ENCODE assay signal across 8 cellular contexts in genomic region chr4:37685726-37686372, GRCh38. TPM values are rescaled to one million over a fixed set of nuclear protein-coding genes. Genes with fewer than 3 reads are reported as not detected.
DNase-seq lines count a peak whose midpoint lies in the region; ATAC-seq, FAIRE-seq and TF ChIP-seq lines count a peak whose summit lies in the region.

No MANE protein-coding gene starts in this region.

- no peaks in the 10 kb centered on the region for H3K9me3 ChIP-seq in Karpas-422 (ENCODE audit: low read length)
- no peaks in the 10 kb centered on the region for H3K9me3 ChIP-seq in endothelial cell of umbilical vein (replicated peaks; ENCODE audit: control insufficient read depth, insufficient read depth, low read length)
- H3K9me3 ChIP-seq in testis: no peaks in the 10 kb centered on the region

- TF ChIP-seq CTCF in GM12865 (IDR thresholded peaks at IDR 0.05; ENCODE audit: insufficient read depth, low read depth, low read length, missing control alignments) (no peak), endothelial cell of umbilical vein (IDR thresholded peaks at IDR 0.05; ENCODE audit: extremely low read depth in 1 of 2, insufficient read depth in 1 of 2, low read depth in 1 of 2, low read length in 2 of 2) (no peak), testis (IDR thresholded peaks at IDR 0.05) (no peak)

- H2AFZ ChIP-seq in Karpas-422 (ENCODE audit: low read length) (peak overlapping the region; percentile 80), endothelial cell of umbilical vein (ENCODE audit: low read depth, low read length) (peak overlapping the region; percentile 78)

- H3K9ac ChIP-seq in Karpas-422 (ENCODE audit: low read length) (peak overlapping the region; percentile 70), endothelial cell of umbilical vein (replicated peaks; ENCODE audit: extremely low read depth, insufficient read depth, low read length) (peak overlapping the region; percentile 93)

- WGBS in testis, 2 donors: 0 to 1% methylated on average over 24 to 49 of the region's 82 CpGs

- H3K4me1 Mint-ChIP-seq in activated CD8-positive, alpha-beta T cell treated with anti-CD3 and anti-CD28 coated beads, Interleukin-2, amount 10 ng/mL, durations not matched to agents 7 days and 5 days (ENCODE audit: low read depth): peaks cover 44% of the 10 kb centered on the region
- H3K4me1 Mint-ChIP-seq in naive B cell: peaks cover 23 to 34% (median 33%) of the 10 kb centered on the region in 3 donors

- H3K9me1 ChIP-seq in endothelial cell of umbilical vein (replicated peaks; ENCODE audit: control insufficient read depth, extremely low read depth, insufficient read depth, low read length): peaks cover 2% of the 10 kb centered on the region

- ATAC-seq in GM21723 (IDR thresholded peaks at IDR 0.05; ENCODE audit: unreplicated experiment) (peak; percentile 27), naive B cell (ENCODE audit: low read depth in 2 of 2) (peak; percentile 11 to 26)
- ATAC-seq in activated CD8-positive, alpha-beta T cell treated with anti-CD3 and anti-CD28 coated beads, Interleukin-2, amount 10 ng/mL, durations not matched to agents 7 days and 5 days: peak; percentile 29

- H3K27ac ChIP-seq in Karpas-422 (ENCODE audit: low read length): no peak overlapping the region
- peak overlapping the region; percentile 79 for H3K27ac ChIP-seq in endothelial cell of umbilical vein (ENCODE audit: insufficient read depth, low read depth, low read length)
- peak overlapping the region; percentile 86 to 96 for H3K27ac ChIP-seq in testis

- BruUV-seq in endothelial cell of umbilical vein (replicated peaks; lab: Mats Ljungman, UMichigan): no TSS peak

- H3K79me2 ChIP-seq in Karpas-422 (ENCODE audit: low read length) (no peaks in the 10 kb centered on the region), endothelial cell of umbilical vein (ENCODE audit: control insufficient read depth, insufficient read depth, low read length) (peaks cover 49% of the 10 kb centered on the region)

- CTCF ChIA-PET in activated CD8-positive, alpha-beta T cell treated with anti-CD3 and anti-CD28 coated beads, Interleukin-2, amount 10 ng/mL, durations not matched to agents 7 days and 5 days (lab: Charles Lee): interaction anchor here (0.6 to 1.4 kb wide), 4 partner anchors 10 to 95 kb away, joined by 3 to 6 read pairs (median 5); no protein-coding TSS in a partner anchor
- CTCF ChIA-PET in endothelial cell of umbilical vein (lab: Charles Lee): interaction anchor here (0.6 to 3.9 kb wide), 13 partner anchors 9 to 349 kb away, joined by 3 to 38 read pairs (median 5); no protein-coding TSS in a partner anchor

- H3K9me3 Mint-ChIP-seq in activated CD8-positive, alpha-beta T cell treated with anti-CD3 and anti-CD28 coated beads, Interleukin-2, amount 10 ng/mL, durations not matched to agents 7 days and 5 days (ENCODE audit: insufficient read depth): no peaks in the 10 kb centered on the region
- no peaks in the 10 kb centered on the region for H3K9me3 Mint-ChIP-seq in naive B cell

- peak overlapping the region; percentile 94 for H3K27ac Mint-ChIP-seq in activated CD8-positive, alpha-beta T cell treated with anti-CD3 and anti-CD28 coated beads, Interleukin-2, amount 10 ng/mL, durations not matched to agents 7 days and 5 days
- peak overlapping the region; percentile 49 to 95 (median 92) for H3K27ac Mint-ChIP-seq in naive B cell

- peak overlapping the region; percentile 82 for H3K4me2 ChIP-seq in Karpas-422 (ENCODE audit: low read depth, low read length, poor library complexity, severe bottlenecking)
- peak overlapping the region; percentile 80 for H3K4me2 ChIP-seq in endothelial cell of umbilical vein (ENCODE audit: insufficient read depth, low read length)

- H3K36me3 Mint-ChIP-seq in activated CD8-positive, alpha-beta T cell treated with anti-CD3 and anti-CD28 coated beads, Interleukin-2, amount 10 ng/mL, durations not matched to agents 7 days and 5 days (ENCODE audit: low read depth): peaks cover 34% of the 10 kb centered on the region
- H3K36me3 Mint-ChIP-seq in naive B cell: no peaks in the 10 kb centered on the region

- H3K27me3 ChIP-seq in Karpas-422 (ENCODE audit: low read length): no peaks in the 10 kb centered on the region
- H3K27me3 ChIP-seq in endothelial cell of umbilical vein (ENCODE audit: control insufficient read depth in 2 of 2, insufficient read depth in 2 of 2, low read length in 2 of 2): no peaks in the 10 kb centered on the region
- H3K27me3 ChIP-seq in testis: no peaks in the 10 kb centered on the region

- H3K4me1 ChIP-seq in Karpas-422 (ENCODE audit: low read length): peaks cover 23% of the 10 kb centered on the region
- H3K4me1 ChIP-seq in endothelial cell of umbilical vein (ENCODE audit: control insufficient read depth, extremely low read depth, insufficient read depth, low read length): peaks cover 24% of the 10 kb centered on the region
- H3K4me1 ChIP-seq in testis: peaks cover 15% of the 10 kb centered on the region

- H3K4me3 Mint-ChIP-seq in activated CD8-positive, alpha-beta T cell treated with anti-CD3 and anti-CD28 coated beads, Interleukin-2, amount 10 ng/mL, durations not matched to agents 7 days and 5 days: peak overlapping the region; percentile 94
- peak overlapping the region; percentile 92 to 98 (median 96) for H3K4me3 Mint-ChIP-seq in naive B cell

- H3K4me3 ChIP-seq in GM12865 (ENCODE audit: low read depth, low read length): peak overlapping the region; percentile 91
- peak overlapping the region; percentile 71 for H3K4me3 ChIP-seq in Karpas-422 (ENCODE audit: low read length)
- H3K4me3 ChIP-seq in endothelial cell of umbilical vein (replicated peaks in 1 of 3; ENCODE audit: insufficient read depth in 1 of 3, low read depth in 1 of 3, low read length in 3 of 3): peak overlapping the region; percentile 68 to 95 (median 86)
- H3K4me3 ChIP-seq in testis: peak overlapping the region; percentile 83 to 90

- peak; percentile 42 for FAIRE-seq in endothelial cell of umbilical vein (lab: Jason Lieb, UNC)

- DNase-seq in GM12865 (ENCODE audit: low read depth) (peak; percentile 51), Karpas-422 (peak; percentile 45), endothelial cell of umbilical vein (ENCODE audit: low read depth, low spot score) (peak; percentile 44), naive B cell (peak; percentile 44), testis (peak; percentile 51), inferior parietal cortex (ENCODE audit: extremely low spot score) (no peak)
- DNase-seq in activated CD8-positive, alpha-beta T cell treated with anti-CD3 and anti-CD28 coated beads, Interleukin-2, amount 10 ng/mL, durations not matched to agents 7 days and 5 days: peak; percentile 68

- POLR2A ChIA-PET in activated CD8-positive, alpha-beta T cell treated with anti-CD3 and anti-CD28 coated beads, Interleukin-2, amount 10 ng/mL, durations not matched to agents 7 days and 5 days (lab: Charles Lee): interaction anchor here (0.9 to 1.0 kb wide), 3 partner anchors 11 to 19 kb away, joined by 3 to 4 read pairs (median 4); no protein-coding TSS in a partner anchor
- POLR2A ChIA-PET in endothelial cell of umbilical vein (lab: Charles Lee): interaction anchor here (0.6 to 1.4 kb wide), 6 partner anchors 12 to 1341 kb away, joined by 4 to 19 read pairs (median 6); no protein-coding TSS in a partner anchor

- H3K27me3 Mint-ChIP-seq in activated CD8-positive, alpha-beta T cell treated with anti-CD3 and anti-CD28 coated beads, Interleukin-2, amount 10 ng/mL, durations not matched to agents 7 days and 5 days (ENCODE audit: low read depth): peaks cover 4% of the 10 kb centered on the region
- H3K27me3 Mint-ChIP-seq in naive B cell: peaks cover 0 to 13% (median 9%) of the 10 kb centered on the region in 3 donors

- no peaks in the 10 kb centered on the region for H4K20me1 ChIP-seq in Karpas-422 (ENCODE audit: insufficient read depth, low read depth, low read length)
- H4K20me1 ChIP-seq in endothelial cell of umbilical vein (replicated peaks; ENCODE audit: control insufficient read depth, extremely low read depth, insufficient read depth, low read length): peaks cover 3% of the 10 kb centered on the region

- intact Hi-C loops in endothelial cell of umbilical vein (cut with micrococcal nuclease) (loop anchor here (1.0 to 5.0 kb wide), 5 partner anchors 12 to 291 kb away; no protein-coding TSS in a partner anchor), testis (cut with DNase I; ENCODE audit: low total_unique reads) (no loop called here)

- no peaks in the 10 kb centered on the region for H3K36me3 ChIP-seq in Karpas-422 (ENCODE audit: insufficient read depth, low read length)
- no peaks in the 10 kb centered on the region for H3K36me3 ChIP-seq in endothelial cell of umbilical vein (ENCODE audit: control insufficient read depth in 2 of 2, extremely low read depth in 1 of 2, insufficient read depth in 2 of 2, low read length in 2 of 2)
- H3K36me3 ChIP-seq in testis (ENCODE audit: low read depth, missing control alignments): no peaks in the 10 kb centered on the region

- TF ChIP-seq POLR2A in endothelial cell of umbilical vein (IDR thresholded peaks at IDR 0.05; ENCODE audit: low read depth, low read length): peak; percentile 88
- TF ChIP-seq POLR2A in testis (IDR thresholded peaks at IDR 0.05): peak; percentile 58

- no peaks in the 10 kb centered on the region for H3K9me2 ChIP-seq in Karpas-422 (replicated peaks; ENCODE audit: insufficient read depth, low read length)

- dilution Hi-C loops in endothelial cell of umbilical vein (cut with MboI; ENCODE audit: extremely low pct_ligation_motif_present, low sequenced_read_pairs): no loop called here

TF ChIP-seq in endothelial cell of umbilical vein, 7 proteins besides CTCF, POLR2A, EP300 and RAD21 (continues in another document):
- TF ChIP-seq MAX (IDR thresholded peaks at IDR 0.05; ENCODE audit: insufficient read depth, insufficient read length): no peak

RNA-seq across cellular contexts. Expression of gene RELL1, which starts 0.3 kb away (rescaled TPM):
- 0.60 and 1.0 TPM in 2 replicates for total RNA-seq in Karpas-422 (2014; rRNA removed; shearing (Covaris generic); ENCODE audit: low replicate concordance)
- 10 to 100 TPM; 41.9 to 43.2 TPM for total RNA-seq in activated CD8-positive, alpha-beta T cell treated with anti-CD3 and anti-CD28 coated beads, Interleukin-2, amount 10 ng/mL, durations not matched to agents 7 days and 5 days
- total RNA-seq in endothelial cell of umbilical vein (87.1 and 91.7 TPM in 2 replicates), testis (10 to 100 TPM; 10.2 to 20.4 TPM)
- polyA plus RNA-seq in endothelial cell of umbilical vein (17.0 and 20.8 TPM in 2 replicates), naive B cell (ENCODE audit: low read depth in 6 of 6) (1 to 10 TPM in 1 of 6 donors, under 1 TPM in 3, not detected in 2; 0.32 to 1.2 (median 0.59) TPM), testis (ENCODE audit: insufficient read depth, low read depth, low replicate concordance) (3.1 TPM)
- 24.3 and 27.8 TPM in 2 replicates for polyA plus RNA-seq in endothelial cell of umbilical vein (2011; cell fraction: cytosol; rRNA removed)
- polyA plus RNA-seq in endothelial cell of umbilical vein (2011; cell fraction: nucleus; rRNA removed): 22.5 and 24.3 TPM in 2 replicates
- polyA plus RNA-seq in endothelial cell of umbilical vein (2012): 15.7 and 19.4 TPM in 2 replicates
- polyA minus RNA-seq in endothelial cell of umbilical vein: 99.1 and 110 TPM in 2 replicates
- 4.8 TPM for polyA minus RNA-seq in endothelial cell of umbilical vein (2011; cell fraction: cytosol; rRNA and poly(A)+ RNA removed)
- 30.8 and 45.3 TPM in 2 replicates for polyA minus RNA-seq in endothelial cell of umbilical vein (2011; cell fraction: nucleus; rRNA and poly(A)+ RNA removed)
